In genomic region chr3:139329364-139329850, GRCh38 we compare ENCODE assay signal across 8 cellular contexts. TPM values are rescaled to one million over a fixed set of nuclear protein-coding genes. Genes with fewer than 3 reads are reported as not detected.
DNase-seq lines count a peak whose midpoint lies in the region; ATAC-seq and TF ChIP-seq lines count a peak whose summit lies in the region.

No MANE protein-coding gene starts in this region.

- no peak overlapping the region for H2BK5ac ChIP-seq in neuronal stem cell (ENCODE audit: low read length)

- H3K4me2 ChIP-seq in GM23338 (peak overlapping the region; percentile 71), KMS-11 (peak overlapping the region; percentile 91), neuronal stem cell (ENCODE audit: insufficient read depth, low read length, poor library complexity, severe bottlenecking) (peak overlapping the region; percentile 47)

- H3K27ac ChIP-seq in GM23338 (ENCODE audit: low read depth), result no peak overlapping the region
- H3K27ac ChIP-seq in KMS-11, result no peak overlapping the region
- H3K27ac ChIP-seq in neuronal stem cell (replicated peaks; ENCODE audit: low read length), result no peak overlapping the region
- peak overlapping the region; percentile 47 for H3K27ac ChIP-seq in substantia nigra (ENCODE audit: low read depth, low read length, poor library complexity, severe bottlenecking)

- no peak overlapping the region for H4K91ac ChIP-seq in neuronal stem cell (ENCODE audit: low read depth, low read length, poor library complexity)

- no peak overlapping the region for H2BK12ac ChIP-seq in neuronal stem cell (ENCODE audit: low read length)

- H3K23ac ChIP-seq in neuronal stem cell (ENCODE audit: low read depth, low read length, poor library complexity), result peak overlapping the region; percentile 29

- no peak overlapping the region for H3K4ac ChIP-seq in neuronal stem cell (ENCODE audit: low read length)

- H3F3A ChIP-seq in GM23338 (replicated peaks; ENCODE audit: low read depth), result no peaks in the 10 kb centered on the region

- H3K36me3 ChIP-seq in GM23338 (ENCODE audit: insufficient read depth), result no peaks in the 10 kb centered on the region
- H3K36me3 ChIP-seq in KMS-11 (ENCODE audit: insufficient read depth), result no peaks in the 10 kb centered on the region
- no peaks in the 10 kb centered on the region for H3K36me3 ChIP-seq in neuronal stem cell (replicated peaks in 1 of 2; ENCODE audit: control insufficient read depth in 2 of 2, insufficient read depth in 2 of 2, low read length in 2 of 2)

- H3K27me3 ChIP-seq in GM23338 (ENCODE audit: insufficient read depth) (peaks cover 14% of the 10 kb centered on the region; the same call in 1 of the 2 replicates), KMS-11 (ENCODE audit: insufficient read depth, low read depth) (no peaks in the 10 kb centered on the region), neuronal stem cell (ENCODE audit: control insufficient read depth in 3 of 3, insufficient read depth in 3 of 3, low read depth in 1 of 3, low read length in 3 of 3) (peaks cover 0 to 57% (median 13%) of the 10 kb centered on the region in 3 experiments)

- H3K4me1 ChIP-seq in GM23338 (ENCODE audit: insufficient read depth) (peaks cover 4% of the 10 kb centered on the region; the same call in 1 of the 2 replicates), KMS-11 (ENCODE audit: low read depth, poor library complexity, severe bottlenecking) (peaks cover 7% of the 10 kb centered on the region), neuronal stem cell (ENCODE audit: control insufficient read depth in 2 of 2, insufficient read depth in 1 of 2, low read depth in 1 of 2, low read length in 2 of 2) (peaks cover 0 to 2% of the 10 kb centered on the region in 2 donors)

- peak overlapping the region; percentile 66 for H3K4me3 Mint-ChIP-seq in GM23338
- H3K4me3 Mint-ChIP-seq in activated T-helper 1 cell treated with anti-CD3 and anti-CD28 coated beads, Interleukin-12 subunit alpha, Interleukin-12 subunit beta, Interleukin-2, Interleukin-4 antibody, amounts not matched to agents 30 ng/mL and 10 ng/mL and 1 ng/mL, durations not matched to agents 14 hours and 24 hours and 36 hours, result peak overlapping the region; percentile 32

- H3K18ac ChIP-seq in neuronal stem cell (ENCODE audit: low read length), result no peak overlapping the region

- H3K79me2 ChIP-seq in GM23338 (replicated peaks; ENCODE audit: insufficient read depth) (no peaks in the 10 kb centered on the region), KMS-11 (ENCODE audit: insufficient read depth, low read depth) (no peaks in the 10 kb centered on the region)

- peaks cover 12% of the 10 kb centered on the region for H3K27me3 Mint-ChIP-seq in GM23338 (ENCODE audit: insufficient read depth, low read depth, poor library complexity)
- H3K27me3 Mint-ChIP-seq in activated T-helper 1 cell treated with anti-CD3 and anti-CD28 coated beads, Interleukin-12 subunit alpha, Interleukin-12 subunit beta, Interleukin-2, Interleukin-4 antibody, amounts not matched to agents 30 ng/mL and 10 ng/mL and 1 ng/mL, durations not matched to agents 14 hours and 24 hours and 36 hours (ENCODE audit: insufficient read depth), result peaks cover 21% of the 10 kb centered on the region

- no peak overlapping the region; the same call in 1 of the 2 replicates for H3K9ac ChIP-seq in KMS-11
- no peak overlapping the region for H3K9ac ChIP-seq in neuronal stem cell (ENCODE audit: low read depth, low read length, poor library complexity)

- H4K20me1 ChIP-seq in GM23338 (replicated peaks; ENCODE audit: insufficient read depth) (no peaks in the 10 kb centered on the region), KMS-11 (ENCODE audit: insufficient read depth) (no peaks in the 10 kb centered on the region)

- H3K36me3 Mint-ChIP-seq in GM23338 (ENCODE audit: low read depth), result no peaks in the 10 kb centered on the region
- no peaks in the 10 kb centered on the region for H3K36me3 Mint-ChIP-seq in activated T-helper 1 cell treated with anti-CD3 and anti-CD28 coated beads, Interleukin-12 subunit alpha, Interleukin-12 subunit beta, Interleukin-2, Interleukin-4 antibody, amounts not matched to agents 30 ng/mL and 10 ng/mL and 1 ng/mL, durations not matched to agents 14 hours and 24 hours and 36 hours (ENCODE audit: low read depth)

- no CpG with 5 or more reads among the region's 25 CpGs for WGBS in neuronal stem cell (ENCODE audit: extremely low coverage in 2 of 2, insufficient read length in 2 of 2, insufficient replicate concordance in 1 of 2), 2 donors

- no peak overlapping the region for H4K8ac ChIP-seq in neuronal stem cell (ENCODE audit: low read depth, low read length)

- intact Hi-C loops in activated T-helper 1 cell treated with anti-CD3 and anti-CD28 coated beads, Interleukin-12 subunit alpha, Interleukin-12 subunit beta, Interleukin-2, Interleukin-4 antibody, amounts not matched to agents 30 ng/mL and 10 ng/mL and 1 ng/mL, durations not matched to agents 14 hours and 24 hours and 36 hours (cut with micrococcal nuclease), result loop anchor here (1.0 to 5.0 kb wide), 6 partner anchors 220 to 912 kb away; partner anchors contain the start of gene NMNAT3

- peak; percentile 90 to 100 for TF ChIP-seq CTCF in GM23338 (conservative IDR thresholded peaks at IDR 0.05; ENCODE audit: low read depth in 2 of 2)
- peak; percentile 97 for TF ChIP-seq CTCF in KMS-11 (conservative IDR thresholded peaks at IDR 0.05; ENCODE audit: low read depth, low read length)

- H3K4me3 ChIP-seq in GM23338 (peak overlapping the region; percentile 44), KMS-11 (IDR thresholded peaks at IDR 0.05; ENCODE audit: insufficient read depth, low read depth, low read length) (peak overlapping the region; percentile 63), neuronal stem cell (ENCODE audit: low read length in 2 of 2) (peak overlapping the region in 1 of 2 donors; percentile 14)

- H2AFZ ChIP-seq in GM23338, result peak overlapping the region; percentile 97
- peak overlapping the region; percentile 97 for H2AFZ ChIP-seq in KMS-11 (ENCODE audit: low read depth)
- peak overlapping the region; percentile 87 for H2AFZ ChIP-seq in neuronal stem cell (ENCODE audit: low read length)

- H3K9me2 ChIP-seq in GM23338 (ENCODE audit: insufficient read depth), result no peaks in the 10 kb centered on the region

- no peaks in the 10 kb centered on the region for H3K9me3 ChIP-seq in neuronal stem cell (replicated peaks in 1 of 2; ENCODE audit: control insufficient read depth in 2 of 2, insufficient read depth in 1 of 2, low read depth in 1 of 2, low read length in 2 of 2)

- no peak overlapping the region for H2BK120ac ChIP-seq in neuronal stem cell (ENCODE audit: low read depth, low read length)

- no peaks in the 10 kb centered on the region for H3K79me1 ChIP-seq in neuronal stem cell (ENCODE audit: low read depth, low read length)

- peak; percentile 99 for ATAC-seq in GM23338

- DNase-seq in ELR (ENCODE audit: low read depth) (peak; percentile 91), GM23338 (ENCODE audit: low spot score) (peak; percentile 94), RPMI7951 (ENCODE audit: low read depth) (peak; percentile 88), fibroblast of the conjunctiva (ENCODE audit: low read depth) (peak; percentile 70), neuronal stem cell (ENCODE audit: low spot score) (peak; percentile 86), substantia nigra (lab: John Stamatoyannopoulos, UW) (peak in 48 of 49 donors; percentile 9 to 90 (median 72))
- DNase-seq in activated T-helper 1 cell treated with anti-CD3 and anti-CD28 coated beads, Interleukin-12 subunit alpha, Interleukin-12 subunit beta, Interleukin-2, Interleukin-4 antibody, amounts not matched to agents 30 ng/mL and 10 ng/mL and 1 ng/mL, durations not matched to agents 14 hours and 24 hours and 36 hours (ENCODE audit: low spot score), result peak; percentile 79

- H2BK15ac ChIP-seq in neuronal stem cell (ENCODE audit: low read length), result no peak overlapping the region

- H3K27ac Mint-ChIP-seq in GM23338, result no peak overlapping the region
- no peak overlapping the region for H3K27ac Mint-ChIP-seq in activated T-helper 1 cell treated with anti-CD3 and anti-CD28 coated beads, Interleukin-12 subunit alpha, Interleukin-12 subunit beta, Interleukin-2, Interleukin-4 antibody, amounts not matched to agents 30 ng/mL and 10 ng/mL and 1 ng/mL, durations not matched to agents 14 hours and 24 hours and 36 hours

- H2AK5ac ChIP-seq in neuronal stem cell (ENCODE audit: low read depth, low read length), result no peak overlapping the region

- no peak overlapping the region for H3K14ac ChIP-seq in neuronal stem cell (ENCODE audit: low read length)

- H3K4me1 Mint-ChIP-seq in GM23338, result peaks cover 2% of the 10 kb centered on the region; the same call in 1 of the 3 replicates
- H3K4me1 Mint-ChIP-seq in activated T-helper 1 cell treated with anti-CD3 and anti-CD28 coated beads, Interleukin-12 subunit alpha, Interleukin-12 subunit beta, Interleukin-2, Interleukin-4 antibody, amounts not matched to agents 30 ng/mL and 10 ng/mL and 1 ng/mL, durations not matched to agents 14 hours and 24 hours and 36 hours (ENCODE audit: low read depth), result peaks cover 18% of the 10 kb centered on the region

- no peaks in the 10 kb centered on the region for H3K9me3 Mint-ChIP-seq in GM23338
- no peaks in the 10 kb centered on the region for H3K9me3 Mint-ChIP-seq in activated T-helper 1 cell treated with anti-CD3 and anti-CD28 coated beads, Interleukin-12 subunit alpha, Interleukin-12 subunit beta, Interleukin-2, Interleukin-4 antibody, amounts not matched to agents 30 ng/mL and 10 ng/mL and 1 ng/mL, durations not matched to agents 14 hours and 24 hours and 36 hours

TF ChIP-seq in GM23338, 12 proteins besides CTCF, POLR2A, EP300 and RAD21 (continues in another document):
- TF ChIP-seq JUNB (IDR thresholded peaks at IDR 0.05; ENCODE audit: unreplicated experiment) (no peak), CREB1 (CRISPR knock-in tag; IDR thresholded peaks at IDR 0.05; ENCODE audit: low read depth) (peak; percentile 75), STAT1 (IDR thresholded peaks at IDR 0.05; ENCODE audit: unreplicated experiment) (no peak)

RNA-seq across cellular contexts. Expression of gene MRPS22, which starts 14.4 kb away (rescaled TPM):
- total RNA-seq in GM23338 (2014; rRNA removed; shearing (Covaris generic)), result 49.5 and 65.6 TPM in 2 replicates
- polyA plus RNA-seq in GM23338 (2016; fragmentation: Nextera tagmentation; extraction: Ambion mirVana), result 48.9 and 58.4 TPM in 2 replicates
- 188 and 190 TPM in 2 replicates for total RNA-seq in RPMI7951 (2014; rRNA removed; shearing (Covaris generic))
- total RNA-seq in activated T-helper 1 cell treated with anti-CD3 and anti-CD28 coated beads, Interleukin-12 subunit alpha, Interleukin-12 subunit beta, Interleukin-2, Interleukin-4 antibody, amounts not matched to agents 30 ng/mL and 10 ng/mL and 1 ng/mL, durations not matched to agents 14 hours and 24 hours and 36 hours, result 48.4 and 54.7 TPM in 2 replicates
- polyA plus RNA-seq in neuronal stem cell (2013, experiment 1 of 2), result 39.9 TPM
- polyA plus RNA-seq in neuronal stem cell (2013, experiment 2 of 2), result 40.1 TPM
